13 cellular contexts compared by ENCODE assay signal in genomic region chr11:110566577-110566976, GRCh38.
DNase-seq lines count a peak whose midpoint lies in the region; ATAC-seq and TF ChIP-seq lines count a peak whose summit lies in the region.
"Had no signal": no experiment of that assay in that cellular context is flagged by ENCODE, and none has a peak within 500 bp of the region (broad histone marks: within the 10 kb centered on the region; RNA-seq: fewer than 3 reads in every experiment).

No MANE protein-coding gene starts in this region.

- no peaks in the 10 kb centered on the region for H3K36me3 ChIP-seq in KOPT-K1 (ENCODE audit: insufficient read depth, low read length)
- H3K36me3 ChIP-seq: BE2C had no signal

- no peak for ATAC-seq in activated CD4-positive, CD25-positive, alpha-beta regulatory T cell treated with anti-CD3 and anti-CD28 coated beads, Interleukin-2, amount 50 U/mL, for 24 hours
- ATAC-seq in WTC11, result no peak

- POLR2A ChIA-PET in WTC11 (lab: Charles Lee), result no interaction called here

- peaks cover 24% of the 10 kb centered on the region for H3K4me1 Mint-ChIP-seq in WTC11

- peak overlapping the region; percentile 53 for H3K27ac ChIP-seq in KOPT-K1 (ENCODE audit: low read depth, low read length, poor library complexity, severe bottlenecking)
- H3K27ac ChIP-seq: C4-2B had no signal

- no peaks in the 10 kb centered on the region for H3K27me3 Mint-ChIP-seq in WTC11 (ENCODE audit: low read depth)

- H3K27ac Mint-ChIP-seq in WTC11, result no peak overlapping the region
- H3K27ac Mint-ChIP-seq: CD8-positive, alpha-beta T cell had no signal

- DNase-seq in NCI-H2171 treated with DMSO at 0.1 percent for 48 hours (lab: John Stamatoyannopoulos, UW) (peak; percentile 1), NCI-H2171 (lab: John Stamatoyannopoulos, UW) (no peak), cerebellar cortex (ENCODE audit: low spot score) (peak; percentile 90), myocyte (ENCODE audit: low read depth) (peak; percentile 68), NCI-H2081 treated with DMSO at 0.1 percent for 48 hours (lab: John Stamatoyannopoulos, UW) (no peak), WTC11 (ENCODE audit: low spot score) (no peak)
- DNase-seq: BE2C; CD8-positive, alpha-beta T cell; COR-L47; DMS53 had no signal

- TF ChIP-seq CTCF in WTC11 (IDR thresholded peaks at IDR 0.05), result no peak

- CTCF ChIA-PET in WTC11 (lab: Charles Lee), result no interaction called here

- no peaks in the 10 kb centered on the region for H3K36me3 Mint-ChIP-seq in WTC11
- H3K36me3 Mint-ChIP-seq: CD8-positive, alpha-beta T cell had no signal

- no peaks in the 10 kb centered on the region for H3K9me3 ChIP-seq in KOPT-K1 (ENCODE audit: insufficient read depth, low read length, poor library complexity, severe bottlenecking)
- H3K9me3 ChIP-seq: BE2C had no signal

- H3K4me3 Mint-ChIP-seq in WTC11, result no peak overlapping the region
- H3K4me3 Mint-ChIP-seq: CD8-positive, alpha-beta T cell had no signal

- H3K9me3 Mint-ChIP-seq in WTC11, result no peaks in the 10 kb centered on the region
- H3K9me3 Mint-ChIP-seq: CD8-positive, alpha-beta T cell had no signal

TF ChIP-seq in WTC11, 78 proteins besides CTCF, POLR2A, EP300 and RAD21:
- TF ChIP-seq SOX15 (CRISPR knock-in tag; IDR thresholded peaks at IDR 0.05), result no peak
- TF ChIP-seq NFATC4 (CRISPR knock-in tag; IDR thresholded peaks at IDR 0.05), result no peak
- no peak for TF ChIP-seq GRHL2 (CRISPR knock-in tag; IDR thresholded peaks at IDR 0.05; ENCODE audit: insufficient replicate concordance, severe bottlenecking)
- no peak for TF ChIP-seq ATF3 (CRISPR knock-in tag; conservative IDR thresholded peaks at IDR 0.05)
- no peak for TF ChIP-seq TEAD1 (CRISPR knock-in tag; IDR thresholded peaks at IDR 0.05)
- TF ChIP-seq ZNF219 (CRISPR knock-in tag; IDR thresholded peaks at IDR 0.05; ENCODE audit: borderline replicate concordance), result no peak
- TF ChIP-seq ZNF121 (CRISPR knock-in tag; IDR thresholded peaks at IDR 0.05), result no peak
- no peak for TF ChIP-seq NR2C2 (CRISPR knock-in tag; IDR thresholded peaks at IDR 0.05)
- no peak for TF ChIP-seq FOXJ3 (CRISPR knock-in tag; IDR thresholded peaks at IDR 0.05; ENCODE audit: borderline replicate concordance)
- TF ChIP-seq ZMAT4 (CRISPR knock-in tag; IDR thresholded peaks at IDR 0.05), result no peak
- no peak for TF ChIP-seq RORB (CRISPR knock-in tag; IDR thresholded peaks at IDR 0.05)

Comparison
In these comparisons a context has a peak if more than half of its experiments do, and no peak if none do; other contexts are left out.
1. DNase-seq: peak in NCI-H2171 treated with DMSO at 0.1 percent for 48 hours (single experiment), cerebellar cortex (single experiment) and myocyte (single experiment); none in NCI-H2171 (single experiment), NCI-H2081 treated with DMSO at 0.1 percent for 48 hours (single experiment) and WTC11 (single experiment).